Comparison of ENCODE assay signal across 1 cellular context in the genomic region with DNA sequence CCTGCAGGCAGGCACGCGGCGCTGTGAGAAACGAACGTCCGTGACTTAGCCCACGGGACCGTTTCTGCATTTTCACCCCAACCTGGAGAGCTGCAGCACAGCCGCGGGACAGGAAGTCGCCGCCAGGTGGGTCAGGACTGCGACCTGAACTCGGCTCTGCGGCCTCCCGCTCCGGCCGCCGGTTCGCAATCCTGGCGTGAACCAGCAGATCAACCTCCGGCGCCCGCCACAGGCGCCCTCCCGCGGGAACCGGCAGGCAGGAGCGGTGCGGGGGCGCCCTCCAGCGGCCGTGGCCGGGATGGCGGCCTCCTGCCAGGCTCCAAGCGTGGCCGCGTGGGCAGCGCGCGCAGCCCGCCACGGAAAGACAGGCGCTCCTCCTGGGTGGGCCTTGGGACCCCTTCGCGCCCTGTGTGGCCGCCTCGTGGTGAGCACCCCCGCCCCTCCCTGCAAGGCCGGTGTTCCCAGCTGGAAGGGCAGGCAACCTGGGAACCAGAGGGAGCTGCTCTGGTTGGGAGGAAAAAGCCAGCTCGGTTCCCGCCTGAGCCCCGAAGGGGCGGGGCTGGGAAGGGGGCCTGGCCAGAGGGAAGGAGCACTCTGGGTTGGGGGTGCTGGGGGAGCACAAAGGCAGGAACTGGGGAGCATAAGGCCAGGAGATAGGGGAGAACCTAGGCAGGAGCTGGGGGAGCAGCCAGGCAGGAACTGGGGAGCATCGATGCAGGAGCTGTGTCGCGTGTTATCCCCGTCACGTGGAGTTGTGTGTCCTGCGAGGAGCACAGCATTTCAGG.
A peak's percentile ranks its signal among the peaks of the same experiment; 100 is the strongest.
TF ChIP-seq lines count a peak whose summit lies in the region.

No MANE protein-coding gene starts in this region.

TF ChIP-seq in K562, 482 proteins besides CTCF, POLR2A, EP300 and RAD21 (continued from another document):
- TF ChIP-seq, protein P1, sequence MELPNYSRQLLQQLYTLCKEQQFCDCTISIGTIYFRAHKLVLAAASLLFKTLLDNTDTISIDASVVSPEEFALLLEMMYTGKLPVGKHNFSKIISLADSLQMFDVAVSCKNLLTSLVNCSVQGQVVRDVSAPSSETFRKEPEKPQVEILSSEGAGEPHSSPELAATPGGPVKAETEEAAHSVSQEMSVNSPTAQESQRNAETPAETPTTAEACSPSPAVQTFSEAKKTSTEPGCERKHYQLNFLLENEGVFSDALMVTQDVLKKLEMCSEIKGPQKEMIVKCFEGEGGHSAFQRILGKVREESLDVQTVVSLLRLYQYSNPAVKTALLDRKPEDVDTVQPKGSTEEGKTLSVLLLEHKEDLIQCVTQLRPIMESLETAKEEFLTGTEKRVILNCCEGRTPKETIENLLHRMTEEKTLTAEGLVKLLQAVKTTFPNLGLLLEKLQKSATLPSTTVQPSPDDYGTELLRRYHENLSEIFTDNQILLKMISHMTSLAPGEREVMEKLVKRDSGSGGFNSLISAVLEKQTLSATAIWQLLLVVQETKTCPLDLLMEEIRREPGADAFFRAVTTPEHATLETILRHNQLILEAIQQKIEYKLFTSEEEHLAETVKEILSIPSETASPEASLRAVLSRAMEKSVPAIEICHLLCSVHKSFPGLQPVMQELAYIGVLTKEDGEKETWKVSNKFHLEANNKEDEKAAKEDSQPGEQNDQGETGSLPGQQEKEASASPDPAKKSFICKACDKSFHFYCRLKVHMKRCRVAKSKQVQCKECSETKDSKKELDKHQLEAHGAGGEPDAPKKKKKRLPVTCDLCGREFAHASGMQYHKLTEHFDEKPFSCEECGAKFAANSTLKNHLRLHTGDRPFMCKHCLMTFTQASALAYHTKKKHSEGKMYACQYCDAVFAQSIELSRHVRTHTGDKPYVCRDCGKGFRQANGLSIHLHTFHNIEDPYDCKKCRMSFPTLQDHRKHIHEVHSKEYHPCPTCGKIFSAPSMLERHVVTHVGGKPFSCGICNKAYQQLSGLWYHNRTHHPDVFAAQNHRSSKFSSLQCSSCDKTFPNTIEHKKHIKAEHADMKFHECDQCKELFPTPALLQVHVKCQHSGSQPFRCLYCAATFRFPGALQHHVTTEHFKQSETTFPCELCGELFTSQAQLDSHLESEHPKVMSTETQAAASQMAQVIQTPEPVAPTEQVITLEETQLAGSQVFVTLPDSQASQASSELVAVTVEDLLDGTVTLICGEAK (IDR thresholded peaks at IDR 0.05), result 0 out of 2 replicates have a peak, but pooled peaks have one; percentile 28
- TF ChIP-seq, protein P1 (CRISPR knock-in tag; IDR thresholded peaks at IDR 0.05), result no peak
- TF ChIP-seq L3MBTL2 (IDR thresholded peaks at IDR 0.05) (peak; percentile 96), FIP1L1 (IDR thresholded peaks at IDR 0.05; ENCODE audit: low read depth, low read length, poor library complexity, severe bottlenecking) (peak; percentile 95), ATF7 (IDR thresholded peaks at IDR 0.05) (peak; percentile 61), ZNF41 (CRISPR knock-in tag; conservative IDR thresholded peaks at IDR 0.05) (no peak), ZNF12 (CRISPR knock-in tag; IDR thresholded peaks at IDR 0.05) (0 out of 2 replicates have a peak, but pooled peaks have one; percentile 25), TBL1XR1 (IDR thresholded peaks at IDR 0.05; ENCODE audit: low read length in 2 of 2) (peak in 1 of 2 experiments; percentile 22; a peak in 1 of 4 replicates)
- TF ChIP-seq, protein P2, sequence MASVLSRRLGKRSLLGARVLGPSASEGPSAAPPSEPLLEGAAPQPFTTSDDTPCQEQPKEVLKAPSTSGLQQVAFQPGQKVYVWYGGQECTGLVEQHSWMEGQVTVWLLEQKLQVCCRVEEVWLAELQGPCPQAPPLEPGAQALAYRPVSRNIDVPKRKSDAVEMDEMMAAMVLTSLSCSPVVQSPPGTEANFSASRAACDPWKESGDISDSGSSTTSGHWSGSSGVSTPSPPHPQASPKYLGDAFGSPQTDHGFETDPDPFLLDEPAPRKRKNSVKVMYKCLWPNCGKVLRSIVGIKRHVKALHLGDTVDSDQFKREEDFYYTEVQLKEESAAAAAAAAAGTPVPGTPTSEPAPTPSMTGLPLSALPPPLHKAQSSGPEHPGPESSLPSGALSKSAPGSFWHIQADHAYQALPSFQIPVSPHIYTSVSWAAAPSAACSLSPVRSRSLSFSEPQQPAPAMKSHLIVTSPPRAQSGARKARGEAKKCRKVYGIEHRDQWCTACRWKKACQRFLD (CRISPR knock-in tag; IDR thresholded peaks at IDR 0.05), result peak; percentile 81
- TF ChIP-seq, protein P3, sequence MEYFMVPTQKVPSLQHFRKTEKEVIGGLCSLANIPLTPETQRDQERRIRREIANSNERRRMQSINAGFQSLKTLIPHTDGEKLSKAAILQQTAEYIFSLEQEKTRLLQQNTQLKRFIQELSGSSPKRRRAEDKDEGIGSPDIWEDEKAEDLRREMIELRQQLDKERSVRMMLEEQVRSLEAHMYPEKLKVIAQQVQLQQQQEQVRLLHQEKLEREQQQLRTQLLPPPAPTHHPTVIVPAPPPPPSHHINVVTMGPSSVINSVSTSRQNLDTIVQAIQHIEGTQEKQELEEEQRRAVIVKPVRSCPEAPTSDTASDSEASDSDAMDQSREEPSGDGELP (CRISPR knock-in tag; IDR thresholded peaks at IDR 0.05; ENCODE audit: borderline replicate concordance), result peak; percentile 78
- TF ChIP-seq, protein P4, sequence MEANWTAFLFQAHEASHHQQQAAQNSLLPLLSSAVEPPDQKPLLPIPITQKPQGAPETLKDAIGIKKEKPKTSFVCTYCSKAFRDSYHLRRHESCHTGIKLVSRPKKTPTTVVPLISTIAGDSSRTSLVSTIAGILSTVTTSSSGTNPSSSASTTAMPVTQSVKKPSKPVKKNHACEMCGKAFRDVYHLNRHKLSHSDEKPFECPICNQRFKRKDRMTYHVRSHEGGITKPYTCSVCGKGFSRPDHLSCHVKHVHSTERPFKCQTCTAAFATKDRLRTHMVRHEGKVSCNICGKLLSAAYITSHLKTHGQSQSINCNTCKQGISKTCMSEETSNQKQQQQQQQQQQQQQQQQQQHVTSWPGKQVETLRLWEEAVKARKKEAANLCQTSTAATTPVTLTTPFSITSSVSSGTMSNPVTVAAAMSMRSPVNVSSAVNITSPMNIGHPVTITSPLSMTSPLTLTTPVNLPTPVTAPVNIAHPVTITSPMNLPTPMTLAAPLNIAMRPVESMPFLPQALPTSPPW (CRISPR knock-in tag; IDR thresholded peaks at IDR 0.05), result peak; percentile 85
